22 cellular contexts compared by ENCODE assay signal in the genomic region with DNA sequence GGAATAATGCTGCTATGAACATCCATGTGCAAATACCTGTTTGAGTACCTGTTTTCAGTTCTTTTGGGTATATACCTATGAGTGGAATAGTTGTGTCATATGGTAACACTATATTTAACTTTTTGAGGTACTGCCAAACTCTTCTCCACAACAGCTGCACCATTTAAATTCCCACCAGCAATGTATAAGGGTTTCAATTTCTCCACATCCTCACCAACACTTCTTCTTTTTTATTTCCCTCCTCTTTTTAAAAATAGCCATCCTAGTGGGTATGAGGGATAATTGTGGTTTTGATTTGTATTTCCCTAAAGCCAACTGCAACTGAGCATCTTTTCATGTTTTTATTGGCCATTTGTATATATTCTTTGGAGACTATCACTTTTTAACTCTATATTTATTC. TPM values are rescaled to one million over a fixed set of nuclear protein-coding genes. Genes with fewer than 3 reads are reported as not detected.
A peak's percentile ranks its signal among the peaks of the same experiment; 100 is the strongest.
DNase-seq lines count a peak whose midpoint lies in the region; ATAC-seq, FAIRE-seq and TF ChIP-seq lines count a peak whose summit lies in the region.
"Had no signal": no experiment of that assay in that cellular context is flagged by ENCODE, and none has a peak within 500 bp of the region (broad histone marks: within the 10 kb centered on the region; RNA-seq: fewer than 3 reads in every experiment).

No MANE protein-coding gene starts in this region.

- peak; percentile 16 to 60 for DNase-seq in NOMO-1 (lab: John Stamatoyannopoulos, UW; ENCODE audit: unreplicated experiment in 2 of 2)
- DNase-seq in NOMO-1 treated with dmso at 0.1 percent for 144 hours (lab: John Stamatoyannopoulos, UW; ENCODE audit: unreplicated experiment), result no peak
- DNase-seq in LHCN-M2 (ENCODE audit: low read depth), result peak; percentile 49
- peak; percentile 42 for DNase-seq in RPMI8226
- DNase-seq in inferior parietal cortex (ENCODE audit: extremely low spot score), result no peak
- DNase-seq in kidney, result no peak
- DNase-seq: CD4-positive, CD25-positive, alpha-beta regulatory T cell; COR-L47; DND-41; MM.1S; NCI-H1105 treated with DMSO at 0.1 percent for 48 hours; NCI-H1694; NCI-H2081; NCI-H2171; NCI-H345; NCI-H524; NCI-H82; T1000 had no signal

- no peak for ATAC-seq in HG02852 (IDR thresholded peaks at IDR 0.05; ENCODE audit: unreplicated experiment)

- TF ChIP-seq CTCF in kidney (IDR thresholded peaks at IDR 0.05; ENCODE audit: borderline replicate concordance, extremely low read depth, insufficient read depth), result no peak

- no peak overlapping the region for H3K9ac ChIP-seq in kidney (ENCODE audit: low read length in 2 of 2)

- FAIRE-seq in kidney (lab: Jason Lieb, UNC), result no peak
- FAIRE-seq: GM12892, H1 had no signal

- H3K27ac ChIP-seq in kidney (ENCODE audit: low read depth in 2 of 2, low read length in 2 of 2), result no peak overlapping the region
- H3K27ac ChIP-seq: SJCRH30 had no signal

- intact Hi-C loops in kidney (cut with DNase I), result no loop called here

- no peaks in the 10 kb centered on the region for H3K36me3 ChIP-seq in kidney (ENCODE audit: control insufficient read depth in 1 of 2, insufficient read depth in 2 of 2, low read length in 2 of 2)
- H3K36me3 ChIP-seq: SJCRH30 had no signal

- H3K4me3 ChIP-seq in kidney (ENCODE audit: low read length in 2 of 2), result no peak overlapping the region
- H3K4me3 ChIP-seq: SJCRH30 had no signal

- H3K9me3 ChIP-seq in kidney (ENCODE audit: control insufficient read depth in 1 of 2, low read length in 2 of 2), result no peaks in the 10 kb centered on the region
- H3K9me3 ChIP-seq: SJCRH30 had no signal

- peaks cover 2 to 4% of the 10 kb centered on the region in 2 donors for H3K4me1 ChIP-seq in kidney (ENCODE audit: control insufficient read depth in 1 of 2, insufficient read depth in 1 of 2, low read depth in 1 of 2, low read length in 2 of 2)

RNA-seq across cellular contexts. Expression of a gene that starts 31.3 kb away (rescaled TPM):
- total RNA-seq in LHCN-M2 (2014; rRNA removed) (2.8 and 5.5 TPM in 2 replicates), kidney (56.3 TPM)
- polyA plus RNA-seq in LHCN-M2 (2012), result 3.5 TPM
- 25.8 TPM for polyA plus RNA-seq in kidney (ENCODE audit: insufficient read depth, low read depth, low replicate concordance)

Comparison
In these comparisons a context has a peak if more than half of its experiments do, and no peak if none do; other contexts are left out.
1. DNase-seq: peak in NOMO-1 (2 of 2), LHCN-M2 (single experiment) and RPMI8226 (single experiment); none in NOMO-1 treated with dmso at 0.1 percent for 144 hours (single experiment), inferior parietal cortex (single experiment) and kidney (single experiment).